Comparison of ENCODE assay signal across 15 cellular contexts in the genomic region with DNA sequence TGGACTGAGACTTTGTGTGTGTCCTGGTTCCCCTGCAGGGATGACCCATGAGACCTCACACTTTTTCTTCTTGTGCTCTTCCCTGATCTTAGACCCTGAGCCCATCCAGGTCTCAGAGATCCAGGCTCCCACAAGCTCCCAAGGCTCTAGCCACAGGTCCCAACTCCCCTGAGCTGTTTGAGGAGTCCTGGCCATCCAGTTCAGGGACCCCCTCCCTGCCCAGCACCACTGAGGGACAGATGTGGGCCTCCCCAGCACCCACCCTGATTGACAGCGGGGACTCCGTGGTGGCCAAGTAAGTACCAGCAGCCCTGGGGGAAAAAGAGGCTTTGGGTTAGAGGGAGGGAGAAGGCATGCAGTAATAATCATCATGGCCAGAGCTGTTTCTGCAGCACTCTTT. TPM values are rescaled to one million over a fixed set of nuclear protein-coding genes. Genes with fewer than 3 reads are reported as not detected.
DNase-seq lines count a peak whose midpoint lies in the region; ATAC-seq, FAIRE-seq and TF ChIP-seq lines count a peak whose summit lies in the region.
"Had no signal": no experiment of that assay in that cellular context is flagged by ENCODE, and none has a peak within 500 bp of the region (broad histone marks: within the 10 kb centered on the region; RNA-seq: fewer than 3 reads in every experiment).

No MANE protein-coding gene starts in this region.

- H3K9me3 Mint-ChIP-seq in activated CD4-positive, alpha-beta T cell treated with anti-CD3 and anti-CD28 coated beads, Interleukin-2, amount 10 ng/mL, durations not matched to agents 7 days and 5 days = no peaks in the 10 kb centered on the region
- H3K9me3 Mint-ChIP-seq in HFFc6 = no peaks in the 10 kb centered on the region
- H3K9me3 Mint-ChIP-seq in activated naive CD8-positive, alpha-beta T cell treated with anti-CD3 and anti-CD28 coated beads, Interleukin-2, amount 50 U/mL, for 24 hours = no peaks in the 10 kb centered on the region
- no peaks in the 10 kb centered on the region for H3K9me3 Mint-ChIP-seq in nephron progenitor cell

- CTCF ChIA-PET in activated CD4-positive, alpha-beta T cell treated with anti-CD3 and anti-CD28 coated beads, Interleukin-2, amount 10 ng/mL, durations not matched to agents 7 days and 5 days (lab: Charles Lee) = interaction anchor here (0.6 kb wide), 2 partner anchors 13 to 892 kb away, joined by 3 read pairs; no protein-coding TSS in a partner anchor

- peak overlapping the region; percentile 84 for H3K4me3 Mint-ChIP-seq in activated CD4-positive, alpha-beta T cell treated with anti-CD3 and anti-CD28 coated beads, Interleukin-2, amount 10 ng/mL, durations not matched to agents 7 days and 5 days
- H3K4me3 Mint-ChIP-seq in HFFc6 (peak overlapping the region; percentile 92), nephron progenitor cell (peak overlapping the region; percentile 91)
- H3K4me3 Mint-ChIP-seq in activated naive CD8-positive, alpha-beta T cell treated with anti-CD3 and anti-CD28 coated beads, Interleukin-2, amount 50 U/mL, for 24 hours = peak overlapping the region; percentile 90

- no peak for TF ChIP-seq CTCF in HFFc6 (IDR thresholded peaks at IDR 0.05)
- TF ChIP-seq CTCF in nephron progenitor cell (IDR thresholded peaks at IDR 0.05) = no peak
- TF ChIP-seq CTCF in foreskin keratinocyte (conservative IDR thresholded peaks at IDR 0.05) = no peak

- DNase-seq in activated CD4-positive, alpha-beta T cell treated with anti-CD3 and anti-CD28 coated beads, Interleukin-2, amount 10 ng/mL, durations not matched to agents 7 days and 5 days = no peak
- DNase-seq in activated CD4-positive, alpha-beta T cell treated with anti-CD3 and anti-CD28 coated beads, Interleukin-2, amount 50 U/mL, for 1 hour = no peak
- DNase-seq in HFFc6 = no peak
- DNase-seq in activated naive CD8-positive, alpha-beta T cell treated with anti-CD3 and anti-CD28 coated beads, Interleukin-2, amount 50 U/mL, for 24 hours = no peak
- DNase-seq in nephron progenitor cell = no peak
- DNase-seq in urothelium cell line (ENCODE audit: low spot score) = no peak
- no peak for DNase-seq in foreskin keratinocyte
- no peak for DNase-seq in inferior parietal cortex (ENCODE audit: extremely low spot score)
- DNase-seq: ACHN; DMS79 treated with DMSO at 0.1 percent for 48 hours; left ventricle myocardium inferior; stimulated activated CD4-positive, alpha-beta T cell treated with anti-CD3 and anti-CD28 coated beads, Interleukin-15, amount 100 ng/mL, for 24 hours had no signal

- FAIRE-seq in urothelium cell line (lab: Jason Lieb, UNC) = no peak
- FAIRE-seq: endothelial cell of umbilical vein had no signal

- H3K27me3 Mint-ChIP-seq in activated CD4-positive, alpha-beta T cell treated with anti-CD3 and anti-CD28 coated beads, Interleukin-2, amount 10 ng/mL, durations not matched to agents 7 days and 5 days = no peaks in the 10 kb centered on the region
- H3K27me3 Mint-ChIP-seq in HFFc6 (ENCODE audit: insufficient read depth) (peaks cover 6% of the 10 kb centered on the region), nephron progenitor cell (ENCODE audit: low read depth, poor library complexity) (peaks cover 12% of the 10 kb centered on the region)
- peaks cover 12% of the 10 kb centered on the region for H3K27me3 Mint-ChIP-seq in activated naive CD8-positive, alpha-beta T cell treated with anti-CD3 and anti-CD28 coated beads, Interleukin-2, amount 50 U/mL, for 24 hours

- H3K36me3 Mint-ChIP-seq in activated CD4-positive, alpha-beta T cell treated with anti-CD3 and anti-CD28 coated beads, Interleukin-2, amount 10 ng/mL, durations not matched to agents 7 days and 5 days (ENCODE audit: low read depth) = peaks cover 29% of the 10 kb centered on the region
- H3K36me3 Mint-ChIP-seq in HFFc6 (ENCODE audit: low read depth) (peaks cover 17% of the 10 kb centered on the region; the same call in 1 of the 2 replicates), nephron progenitor cell (ENCODE audit: low read depth) (peaks cover 23% of the 10 kb centered on the region)
- peaks cover 20% of the 10 kb centered on the region for H3K36me3 Mint-ChIP-seq in activated naive CD8-positive, alpha-beta T cell treated with anti-CD3 and anti-CD28 coated beads, Interleukin-2, amount 50 U/mL, for 24 hours (ENCODE audit: low read depth)

- H3K27ac Mint-ChIP-seq in activated CD4-positive, alpha-beta T cell treated with anti-CD3 and anti-CD28 coated beads, Interleukin-2, amount 10 ng/mL, durations not matched to agents 7 days and 5 days = no peak overlapping the region
- H3K27ac Mint-ChIP-seq in HFFc6 = no peak overlapping the region
- no peak overlapping the region for H3K27ac Mint-ChIP-seq in activated naive CD8-positive, alpha-beta T cell treated with anti-CD3 and anti-CD28 coated beads, Interleukin-2, amount 50 U/mL, for 24 hours
- no peak overlapping the region for H3K27ac Mint-ChIP-seq in nephron progenitor cell

- no peak overlapping the region for H3K27ac ChIP-seq in foreskin keratinocyte
- H3K27ac ChIP-seq: heart left ventricle, left ventricle myocardium inferior, ovary had no signal

- no peaks in the 10 kb centered on the region for H3K27me3 ChIP-seq in foreskin keratinocyte
- H3K27me3 ChIP-seq: heart left ventricle, ovary had no signal

- peaks cover 36% of the 10 kb centered on the region for H3K4me1 Mint-ChIP-seq in activated CD4-positive, alpha-beta T cell treated with anti-CD3 and anti-CD28 coated beads, Interleukin-2, amount 10 ng/mL, durations not matched to agents 7 days and 5 days
- peaks cover 37% of the 10 kb centered on the region for H3K4me1 Mint-ChIP-seq in HFFc6 (ENCODE audit: low read depth)
- H3K4me1 Mint-ChIP-seq in activated naive CD8-positive, alpha-beta T cell treated with anti-CD3 and anti-CD28 coated beads, Interleukin-2, amount 50 U/mL, for 24 hours = peaks cover 34% of the 10 kb centered on the region
- H3K4me1 Mint-ChIP-seq in nephron progenitor cell = peaks cover 35% of the 10 kb centered on the region

- no peaks in the 10 kb centered on the region for H3K4me1 ChIP-seq in foreskin keratinocyte

- POLR2A ChIA-PET in activated CD4-positive, alpha-beta T cell treated with anti-CD3 and anti-CD28 coated beads, Interleukin-2, amount 10 ng/mL, durations not matched to agents 7 days and 5 days (lab: Charles Lee) = interaction anchor here (0.6 kb wide), 1 partner anchor 11 kb away, joined by 3 read pairs; no protein-coding TSS in a partner anchor

- no peak for ATAC-seq in activated naive CD8-positive, alpha-beta T cell treated with anti-CD3 and anti-CD28 coated beads, Interleukin-2, amount 50 U/mL, for 24 hours
- no peak for ATAC-seq in foreskin keratinocyte
- ATAC-seq: heart left ventricle had no signal

RNA-seq across cellular contexts. Expression of a gene that starts 1.7 kb away (rescaled TPM):
- total RNA-seq in activated CD4-positive, alpha-beta T cell treated with anti-CD3 and anti-CD28 coated beads, Interleukin-2, amount 10 ng/mL, durations not matched to agents 7 days and 5 days = 10 to 100 TPM; 53.7 to 59.1 TPM
- 10 to 100 TPM; 26.4 to 30.0 (median 29.0) TPM for total RNA-seq in HFFc6 (2021; fragmentation: NEBNext Ultra II Directional; extraction: Animal tissue kit (Norgen Biotek cat#: 25700))
- total RNA-seq in foreskin keratinocyte = 13.6 and 15.6 TPM in 2 replicates
- 5.5 and 6.9 TPM in 2 replicates for polyA plus RNA-seq in foreskin keratinocyte

RNA-seq across cellular contexts. Expression of a gene that starts 2.9 kb away (rescaled TPM):
- under 1 TPM; 0.29 to 0.69 TPM for total RNA-seq in activated CD4-positive, alpha-beta T cell treated with anti-CD3 and anti-CD28 coated beads, Interleukin-2, amount 10 ng/mL, durations not matched to agents 7 days and 5 days
- 100 to 1,000 TPM in 1 of 6 experiments, 10 to 100 TPM in 5; 37.0 to 122 (median 43.9) TPM for total RNA-seq in HFFc6 (2021; fragmentation: NEBNext Ultra II Directional; extraction: Animal tissue kit (Norgen Biotek cat#: 25700))
- 0.07 and 0.10 TPM in 2 replicates for total RNA-seq in foreskin keratinocyte
- 0.39 and 0.46 TPM in 2 replicates for polyA plus RNA-seq in foreskin keratinocyte

RNA-seq across cellular contexts. Expression of a gene that starts 11.3 kb away (rescaled TPM):
- total RNA-seq in activated CD4-positive, alpha-beta T cell treated with anti-CD3 and anti-CD28 coated beads, Interleukin-2, amount 10 ng/mL, durations not matched to agents 7 days and 5 days = 10 to 100 TPM; 13.7 to 15.9 TPM
- total RNA-seq in HFFc6 (2021; fragmentation: NEBNext Ultra II Directional; extraction: Animal tissue kit (Norgen Biotek cat#: 25700)) = 1 to 10 TPM; 6.0 to 9.9 (median 8.7) TPM
- 9.5 and 12.8 TPM in 2 replicates for total RNA-seq in foreskin keratinocyte
- 15.7 and 16.3 TPM in 2 replicates for polyA plus RNA-seq in foreskin keratinocyte

RNA-seq across cellular contexts. Expression of a gene that starts 14.2 kb away (rescaled TPM):
- total RNA-seq in activated CD4-positive, alpha-beta T cell treated with anti-CD3 and anti-CD28 coated beads, Interleukin-2, amount 10 ng/mL, durations not matched to agents 7 days and 5 days = 10 to 100 TPM; 41.7 to 46.3 TPM
- total RNA-seq in HFFc6 (2021; fragmentation: NEBNext Ultra II Directional; extraction: Animal tissue kit (Norgen Biotek cat#: 25700)) = 10 to 100 TPM; 68.2 to 86.6 (median 74.9) TPM
- 63.7 and 75.8 TPM in 2 replicates for total RNA-seq in foreskin keratinocyte
- 118 and 136 TPM in 2 replicates for polyA plus RNA-seq in foreskin keratinocyte

RNA-seq across cellular contexts. Expression of a gene that starts 14.5 kb away (rescaled TPM):
- 10 to 100 TPM; 35.0 to 38.1 TPM for total RNA-seq in activated CD4-positive, alpha-beta T cell treated with anti-CD3 and anti-CD28 coated beads, Interleukin-2, amount 10 ng/mL, durations not matched to agents 7 days and 5 days
- total RNA-seq in HFFc6 (2021; fragmentation: NEBNext Ultra II Directional; extraction: Animal tissue kit (Norgen Biotek cat#: 25700)) = 10 to 100 TPM; 18.0 to 20.8 (median 18.7) TPM
- 10.4 and 12.7 TPM in 2 replicates for total RNA-seq in foreskin keratinocyte
- polyA plus RNA-seq in foreskin keratinocyte = 15.1 and 18.4 TPM in 2 replicates

Comparison
In these comparisons a context has a peak if more than half of its experiments do, and no peak if none do; other contexts are left out.
1. RNA of a gene that starts 2.9 kb away (total RNA-seq): 37.0 to 122 TPM in HFFc6; 0.29 to 0.69 TPM in activated CD4-positive, alpha-beta T cell treated with anti-CD3 and anti-CD28 coated beads, Interleukin-2, amount 10 ng/mL, durations not matched to agents 7 days and 5 days and 0.07 to 0.10 TPM in foreskin keratinocyte; every median in the first group is over 10 times any median in the second.
2. Peak in every context shown above with its lines, with median percentiles within 50 percentile points of each other: H3K4me3 Mint-ChIP-seq.